ENCODE assay signal across 8 cellular contexts in genomic region chr6:82589509-82590206, GRCh38.
DNase-seq lines count a peak whose midpoint lies in the region; ATAC-seq and TF ChIP-seq lines count a peak whose summit lies in the region.

No MANE protein-coding gene starts in this region.

- H3K27me3 ChIP-seq in body of pancreas, result no peaks in the 10 kb centered on the region

- DNase-seq in DMS153 treated with DMSO at 0.1 percent for 48 hours (lab: John Stamatoyannopoulos, UW; ENCODE audit: unreplicated experiment) (peak; percentile 77), HPDE6-E6E7 (ENCODE audit: extremely low spot score) (peak; percentile 27), SK-N-DZ (ENCODE audit: low spot score) (peak; percentile 52), islet precursor cell (peak; percentile 76), body of pancreas (no peak), G401 (ENCODE audit: low spot score) (no peak)
- no peak for DNase-seq in activated CD4-positive, alpha-beta T cell treated with anti-CD3 and anti-CD28 coated beads for 4 hours

- TF ChIP-seq POLR2A in body of pancreas (IDR thresholded peaks at IDR 0.05), result no peak

- no peaks in the 10 kb centered on the region for H3K36me3 ChIP-seq in body of pancreas (replicated peaks in 1 of 2; ENCODE audit: insufficient read depth in 1 of 2, low read depth in 2 of 2)

- WGBS in body of pancreas, 2 donors, result 46 to 51% methylated on average over 5 of the region's 5 CpGs

- intact Hi-C loops in body of pancreas (cut with DNase I), result no loop called here

- no peak for TF ChIP-seq CTCF in body of pancreas (IDR thresholded peaks at IDR 0.05)

- no peaks in the 10 kb centered on the region for H3K9me3 ChIP-seq in body of pancreas

- no peak overlapping the region for H3K4me3 ChIP-seq in body of pancreas

- H3K4me1 ChIP-seq in body of pancreas, result no peaks in the 10 kb centered on the region

- no peak overlapping the region for H3K27ac ChIP-seq in body of pancreas

- in situ Hi-C loops in G401 (cut with HindIII; ENCODE audit: low sequenced_read_pairs), result no loop called here

- ATAC-seq in GM19455 (IDR thresholded peaks at IDR 0.05; ENCODE audit: unreplicated experiment) (peak; percentile 76), body of pancreas (no peak)

Comparison
In these comparisons a context has a peak if more than half of its experiments do, and no peak if none do; other contexts are left out.
1. DNase-seq: peak in DMS153 treated with DMSO at 0.1 percent for 48 hours (single experiment), HPDE6-E6E7 (single experiment), SK-N-DZ (single experiment) and islet precursor cell (single experiment); none in activated CD4-positive, alpha-beta T cell treated with anti-CD3 and anti-CD28 coated beads for 4 hours (0 of 2), body of pancreas (0 of 4) and G401 (single experiment).